Comparison of ENCODE assay signal across 32 cellular contexts in genomic region chr16:35134471-35134870, GRCh38.
"Had no signal": no experiment of that assay in that cellular context is flagged by ENCODE, and none has a peak within 500 bp of the region (broad histone marks: within the 10 kb centered on the region; RNA-seq: fewer than 3 reads in every experiment).

No MANE protein-coding gene starts in this region.

- H2AFZ ChIP-seq: neural progenitor cell, parathyroid adenoma had no signal

- H3K36me3 ChIP-seq: ascending aorta, esophagus squamous epithelium, lower lobe of right lung, neural progenitor cell, right atrium auricular region, upper lobe of left lung had no signal

- H3K27me3 ChIP-seq: ascending aorta, esophagus squamous epithelium, neural progenitor cell, right atrium auricular region, upper lobe of left lung had no signal

- H3K4me3 ChIP-seq: ascending aorta, esophagus squamous epithelium, lower lobe of right lung, neural progenitor cell, right atrium auricular region, smooth muscle cell, upper lobe of left lung had no signal

- H3K27ac ChIP-seq: ascending aorta, esophagus squamous epithelium, lower lobe of right lung, neural progenitor cell, parathyroid adenoma, right atrium auricular region, upper lobe of left lung had no signal

- H3K9me3 ChIP-seq: ascending aorta, esophagus squamous epithelium, lower lobe of right lung, right atrium auricular region, upper lobe of left lung had no signal

- DNase-seq: activated CD4-positive, alpha-beta T cell treated with anti-CD3 and anti-CD28 coated beads for 36 hours; activated CD4-positive, CD25-positive, alpha-beta regulatory T cell; activated CD8-positive, alpha-beta memory T cell treated with anti-CD3 and anti-CD28 coated beads, Interleukin-2, amount 10 ng/mL, durations not matched to agents 7 days and 5 days; activated CD8-positive, alpha-beta T cell treated with anti-CD3 and anti-CD28 coated beads, Interleukin-2, amount 10 ng/mL, durations not matched to agents 7 days and 5 days; activated effector memory CD4-positive, alpha-beta T cell treated with Interleukin-2 at 50 U/mL for 16 hours; activated naive CD4-positive, alpha-beta T cell treated with anti-CD3 and anti-CD28 coated beads for 36 hours; activated naive CD8-positive, alpha-beta T cell treated with anti-CD3 and anti-CD28 coated beads for 36 hours; activated T-cell treated with anti-CD3 and anti-CD28 coated beads for 4 hours; activated T-cell treated with anti-CD3 and anti-CD28 coated beads, Interleukin-2, amount 50 U/mL, for 72 hours; caudate nucleus; cortex of kidney; esophagus squamous epithelium; lower lobe of right lung; mesendoderm; natural killer cell; occipital lobe; stimulated activated CD4-positive, alpha-beta T cell treated with anti-CD3 and anti-CD28 coated beads, Interleukin-1b, Interleukin-23, amount 100 ng/mL, for 48 hours; stimulated activated CD4-positive, alpha-beta T cell treated with anti-CD3 and anti-CD28 coated beads, Interleukin-4, amount 100 ng/mL, for 4 hours; stimulated activated CD8-positive, alpha-beta memory T cell treated with anti-CD3 and anti-CD28 coated beads, Interleukin-4, amount 100 ng/mL, for 48 hours; stimulated activated naive CD8-positive, alpha-beta T cell treated with anti-CD3 and anti-CD28 coated beads, Interleukin-15, amount 100 ng/mL, for 72 hours; substantia nigra; T-helper 1 cell; upper lobe of left lung had no signal

- H3K4me1 ChIP-seq: ascending aorta, lower lobe of right lung, neural progenitor cell, parathyroid adenoma, right atrium auricular region, upper lobe of left lung had no signal

- H3K4me2 ChIP-seq: neural progenitor cell, smooth muscle cell had no signal

- H3K9ac ChIP-seq: neural progenitor cell, parathyroid adenoma had no signal

- H3K79me2 ChIP-seq: parathyroid adenoma had no signal

- FAIRE-seq: endothelial cell of umbilical vein, frontal cortex had no signal

- ATAC-seq: activated CD4-positive, alpha-beta T cell treated with anti-CD3 and anti-CD28 coated beads for 36 hours; activated CD8-positive, alpha-beta memory T cell treated with anti-CD3 and anti-CD28 coated beads, Interleukin-2, amount 10 ng/mL, durations not matched to agents 7 days and 5 days; activated CD8-positive, alpha-beta T cell treated with anti-CD3 and anti-CD28 coated beads, Interleukin-2, amount 10 ng/mL, durations not matched to agents 7 days and 5 days; activated T-cell treated with anti-CD3 and anti-CD28 coated beads, Interleukin-2, amount 50 U/mL, for 72 hours; left lobe of liver; natural killer cell; stimulated activated memory B cell treated with anti-CD40 and anti-IgM and Interleukin-4, amounts not matched to agents 10 μg/mL and 1 μg/mL and 100 μg/mL, for 72 hours; stimulated activated naive CD8-positive, alpha-beta T cell treated with anti-CD3 and anti-CD28 coated beads, Interleukin-15, amount 100 ng/mL, for 72 hours had no signal
